Comparison of ENCODE assay signal across 8 cellular contexts in genomic region chr10:31490858-31491504, GRCh38.
DNase-seq lines count a peak whose midpoint lies in the region; TF ChIP-seq lines count a peak whose summit lies in the region.

No MANE protein-coding gene starts in this region.

- H3K27ac ChIP-seq in GM23248, result no peak overlapping the region
- H3K27ac ChIP-seq in parathyroid adenoma, result no peak overlapping the region

- peaks cover 100% of the 10 kb centered on the region for H3K79me2 ChIP-seq in GM23248 (ENCODE audit: insufficient read depth)
- H3K79me2 ChIP-seq in parathyroid adenoma, result no peaks in the 10 kb centered on the region

- H3K27me3 ChIP-seq in GM23248 (replicated peaks; ENCODE audit: insufficient read depth) (no peaks in the 10 kb centered on the region), parathyroid adenoma (ENCODE audit: control insufficient read depth, insufficient read depth, low read length) (no peaks in the 10 kb centered on the region)

- H3K36me3 ChIP-seq in GM23248 (ENCODE audit: low read depth), result 0 out of 2 replicates have a peak, but pooled peaks cover 4% of the 10 kb centered on the region
- no peaks in the 10 kb centered on the region for H3K36me3 ChIP-seq in parathyroid adenoma (ENCODE audit: control insufficient read depth, insufficient read depth, low read length)

- H3K4me1 ChIP-seq in GM23248 (ENCODE audit: insufficient read depth) (peaks cover 19% of the 10 kb centered on the region; the same call in 1 of the 2 replicates), parathyroid adenoma (no peaks in the 10 kb centered on the region)

- no peaks in the 10 kb centered on the region for H3K9me3 ChIP-seq in GM23248 (ENCODE audit: low read depth)
- H3K9me3 ChIP-seq in parathyroid adenoma (ENCODE audit: control insufficient read depth, low read length), result no peaks in the 10 kb centered on the region

- DNase-seq in DMS53 (lab: John Stamatoyannopoulos, UW) (peak; percentile 68), GM23248 (peak; percentile 71), RPMI7951 (ENCODE audit: low read depth) (peak; percentile 67), fibroblast of gingiva (ENCODE audit: low read depth) (peak; percentile 34), activated gamma-delta T cell (lab: John Stamatoyannopoulos, UW) (no peak), GM03348 (ENCODE audit: low spot score) (no peak)
- no peak for DNase-seq in activated CD8-positive, alpha-beta memory T cell treated with anti-CD3 and anti-CD28 coated beads for 24 hours

- no peak overlapping the region for H3K4me3 ChIP-seq in GM23248
- H3K4me3 ChIP-seq in parathyroid adenoma (ENCODE audit: low read depth, low read length), result no peak overlapping the region

- H3K9me2 ChIP-seq in GM23248 (ENCODE audit: insufficient read depth), result no peaks in the 10 kb centered on the region

- TF ChIP-seq CTCF in parathyroid adenoma (IDR thresholded peaks at IDR 0.05), result peak; percentile 22

- H3K4me2 ChIP-seq in GM23248 (ENCODE audit: unreplicated experiment), result no peak overlapping the region
- H3K4me2 ChIP-seq in parathyroid adenoma (ENCODE audit: low read length), result no peak overlapping the region

- H3K9ac ChIP-seq in GM23248, result no peak overlapping the region
- H3K9ac ChIP-seq in parathyroid adenoma, result no peak overlapping the region

- H2AFZ ChIP-seq in GM23248 (no peak overlapping the region), parathyroid adenoma (no peak overlapping the region)

- H4K20me1 ChIP-seq in GM23248 (ENCODE audit: insufficient read depth), result no peaks in the 10 kb centered on the region

- in situ Hi-C loops in GM23248 (cut with MboI), result loop anchor here (25.0 kb wide), 1 partner anchor 729 kb away; no protein-coding TSS in a partner anchor

- peaks cover 4% of the 10 kb centered on the region; the same call in 1 of the 2 replicates for H3F3A ChIP-seq in GM23248 (ENCODE audit: insufficient read depth)

- 100% methylated on average over 1 of the region's 1 CpG for WGBS in GM23248 (ENCODE audit: low coverage in 1 of 2, low lambda C conversion rate in 2 of 2, missing lambda C conversion rate in 2 of 2), 2 experiments

Comparison
In these comparisons a context has a peak if more than half of its experiments do, and no peak if none do; other contexts are left out.
1. DNase-seq: peak in DMS53 (single experiment), GM23248 (single experiment), RPMI7951 (single experiment) and fibroblast of gingiva (single experiment); none in activated CD8-positive, alpha-beta memory T cell treated with anti-CD3 and anti-CD28 coated beads for 24 hours (single experiment), activated gamma-delta T cell (single experiment) and GM03348 (single experiment).